1 cellular context compared by ENCODE assay signal in the genomic region with DNA sequence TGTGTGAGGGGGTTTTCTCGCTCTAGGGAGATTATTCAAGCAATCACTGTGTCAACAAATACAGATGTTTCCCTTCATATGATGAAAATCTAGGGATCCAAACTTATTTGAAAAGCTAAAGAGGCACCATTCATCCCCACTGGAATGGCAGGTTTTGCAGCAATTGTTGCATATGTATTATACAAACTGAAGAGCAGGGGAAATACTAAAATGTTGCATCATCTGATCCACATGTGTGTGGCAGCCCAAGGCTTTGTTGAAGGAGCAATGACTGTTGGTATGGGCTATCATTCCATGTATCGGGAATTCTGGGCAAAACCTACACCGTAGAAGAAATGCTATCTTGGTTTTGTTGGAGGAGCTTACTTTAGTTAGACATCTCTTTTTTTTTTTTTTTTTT.
TF ChIP-seq lines count a peak whose summit lies in the region.

No MANE protein-coding gene starts in this region.

TF ChIP-seq in IMR-90, 13 proteins besides CTCF, POLR2A, EP300 and RAD21:
- TF ChIP-seq CEBPB (IDR thresholded peaks at IDR 0.05; ENCODE audit: low read depth, low read length) (peak; percentile 77), RFX5 (IDR thresholded peaks at IDR 0.05; ENCODE audit: low read depth, low read length) (no peak), MXI1 (IDR thresholded peaks at IDR 0.05; ENCODE audit: borderline replicate concordance, low read depth, low read length) (no peak), BHLHE40 (IDR thresholded peaks at IDR 0.05; ENCODE audit: low read depth, low read length) (no peak), MAFK (IDR thresholded peaks at IDR 0.05; ENCODE audit: low read depth, low read length) (no peak), FOS (IDR thresholded peaks at IDR 0.05; ENCODE audit: low read depth, low read length) (no peak), SMC3 (IDR thresholded peaks at IDR 0.05; ENCODE audit: low read depth, low read length) (no peak), CHD1 (IDR thresholded peaks at IDR 0.05; ENCODE audit: low read depth, low read length) (no peak)
- TF ChIP-seq, protein P1, sequence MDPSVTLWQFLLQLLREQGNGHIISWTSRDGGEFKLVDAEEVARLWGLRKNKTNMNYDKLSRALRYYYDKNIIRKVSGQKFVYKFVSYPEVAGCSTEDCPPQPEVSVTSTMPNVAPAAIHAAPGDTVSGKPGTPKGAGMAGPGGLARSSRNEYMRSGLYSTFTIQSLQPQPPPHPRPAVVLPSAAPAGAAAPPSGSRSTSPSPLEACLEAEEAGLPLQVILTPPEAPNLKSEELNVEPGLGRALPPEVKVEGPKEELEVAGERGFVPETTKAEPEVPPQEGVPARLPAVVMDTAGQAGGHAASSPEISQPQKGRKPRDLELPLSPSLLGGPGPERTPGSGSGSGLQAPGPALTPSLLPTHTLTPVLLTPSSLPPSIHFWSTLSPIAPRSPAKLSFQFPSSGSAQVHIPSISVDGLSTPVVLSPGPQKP (IDR thresholded peaks at IDR 0.05; ENCODE audit: borderline replicate concordance, low read depth, low read length) = no peak
